ENCODE assay signal across 28 cellular contexts in the genomic region with DNA sequence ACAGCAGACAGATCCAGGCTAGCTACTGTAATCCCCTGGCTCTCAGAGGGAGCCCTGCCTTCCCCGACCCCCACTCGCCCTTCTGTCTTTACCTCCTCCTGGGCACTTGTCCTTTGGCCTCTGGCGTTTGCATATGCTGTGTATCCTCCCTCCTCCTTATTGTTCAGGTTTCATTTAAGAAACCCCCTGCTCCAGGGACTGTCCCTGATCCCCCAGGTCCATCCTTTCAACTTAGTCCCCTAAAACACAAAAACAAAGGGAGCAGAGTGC. TPM values are rescaled to one million over a fixed set of nuclear protein-coding genes. Genes with fewer than 3 reads are reported as not detected.
"Had no signal": no experiment of that assay in that cellular context is flagged by ENCODE, and none has a peak within 500 bp of the region (broad histone marks: within the 10 kb centered on the region; RNA-seq: fewer than 3 reads in every experiment).

No MANE protein-coding gene starts in this region.

- H3K9me3 Mint-ChIP-seq: activated naive CD4-positive, alpha-beta T cell treated with anti-CD3 and anti-CD28 coated beads for 36 hours; activated naive CD8-positive, alpha-beta T cell treated with anti-CD3 and anti-CD28 coated beads for 36 hours; activated T-helper 1 cell treated with anti-CD3 and anti-CD28 coated beads, Interleukin-12 subunit alpha, Interleukin-12 subunit beta, Interleukin-2, Interleukin-4 antibody, amounts not matched to agents 30 ng/mL and 10 ng/mL and 1 ng/mL, durations not matched to agents 14 hours and 24 hours and 36 hours; effector memory CD8-positive, alpha-beta T cell; type B pancreatic cell had no signal

- H3K4me1 ChIP-seq: body of pancreas, gastrocnemius medialis, uterus had no signal

- ATAC-seq: body of pancreas; effector memory CD8-positive, alpha-beta T cell; gastrocnemius medialis; left cardiac atrium; left ventricle myocardium superior; mucosa of descending colon; right cardiac atrium; stimulated activated naive CD8-positive, alpha-beta T cell treated with anti-CD3 and anti-CD28 coated beads, Interleukin-15, Interleukin-2, amounts not matched to agents 100 U/mL and 50 U/mL, for 24 hours; T-helper 17 cell had no signal

- H3K27ac Mint-ChIP-seq: activated naive CD4-positive, alpha-beta T cell treated with anti-CD3 and anti-CD28 coated beads for 36 hours; activated naive CD8-positive, alpha-beta T cell treated with anti-CD3 and anti-CD28 coated beads for 36 hours; activated T-helper 1 cell treated with anti-CD3 and anti-CD28 coated beads, Interleukin-12 subunit alpha, Interleukin-12 subunit beta, Interleukin-2, Interleukin-4 antibody, amounts not matched to agents 30 ng/mL and 10 ng/mL and 1 ng/mL, durations not matched to agents 14 hours and 24 hours and 36 hours; effector memory CD8-positive, alpha-beta T cell; T-helper 17 cell; type B pancreatic cell had no signal

- H3K4me3 ChIP-seq: adrenal gland, body of pancreas, gastrocnemius medialis, mucosa of descending colon, thoracic aorta, uterus had no signal

- DNase-seq: activated CD4-positive, alpha-beta T cell treated with anti-CD3 and anti-CD28 coated beads, Interleukin-2, amount 50 U/mL, for 4 hours; activated naive CD4-positive, alpha-beta T cell treated with anti-CD3 and anti-CD28 coated beads for 36 hours; activated naive CD8-positive, alpha-beta T cell treated with anti-CD3 and anti-CD28 coated beads for 36 hours; cerebellar nuclear complex; cortex of kidney; effector memory CD8-positive, alpha-beta T cell; erythroblast; gastrocnemius medialis; hippocampal formation; left cardiac atrium; occipital lobe; stimulated activated CD4-positive, alpha-beta T cell treated with anti-CD3 and anti-CD28 coated beads, Interleukin-12 subunit alpha, Interleukin-12 subunit beta, amount 100 ng/mL, for 4 hours; stimulated activated CD4-positive, alpha-beta T cell treated with anti-CD3 and anti-CD28 coated beads, Interleukin-4, amount 100 ng/mL, for 1 hour; stimulated activated naive CD8-positive, alpha-beta T cell treated with anti-CD3 and anti-CD28 coated beads, Interleukin-15, Interleukin-2, amounts not matched to agents 100 U/mL and 50 U/mL, for 24 hours; T-helper 17 cell; T1000; uterus had no signal

- H3K9me3 ChIP-seq: adrenal gland, body of pancreas, gastrocnemius medialis, mucosa of descending colon, thoracic aorta, uterus had no signal

- H3K4me1 Mint-ChIP-seq: activated naive CD8-positive, alpha-beta T cell treated with anti-CD3 and anti-CD28 coated beads for 36 hours; T-helper 17 cell had no signal

- H3K4me3 Mint-ChIP-seq: activated naive CD4-positive, alpha-beta T cell treated with anti-CD3 and anti-CD28 coated beads for 36 hours; activated naive CD8-positive, alpha-beta T cell treated with anti-CD3 and anti-CD28 coated beads for 36 hours; activated T-helper 1 cell treated with anti-CD3 and anti-CD28 coated beads, Interleukin-12 subunit alpha, Interleukin-12 subunit beta, Interleukin-2, Interleukin-4 antibody, amounts not matched to agents 30 ng/mL and 10 ng/mL and 1 ng/mL, durations not matched to agents 14 hours and 24 hours and 36 hours; effector memory CD8-positive, alpha-beta T cell; T-helper 17 cell; type B pancreatic cell had no signal

- H3K36me3 Mint-ChIP-seq: activated naive CD8-positive, alpha-beta T cell treated with anti-CD3 and anti-CD28 coated beads for 36 hours; type B pancreatic cell had no signal

- H3K27ac ChIP-seq: body of pancreas, gastrocnemius medialis, thoracic aorta, uterus had no signal

- H3K27me3 ChIP-seq: adrenal gland, body of pancreas, uterus had no signal

- H3K36me3 ChIP-seq: adrenal gland, gastrocnemius medialis, thoracic aorta, uterus had no signal

RNA-seq across cellular contexts. Expression of gene GRID1, which starts 25.7 kb away (rescaled TPM):
- total RNA-seq: activated naive CD4-positive, alpha-beta T cell treated with anti-CD3 and anti-CD28 coated beads for 36 hours; activated naive CD8-positive, alpha-beta T cell treated with anti-CD3 and anti-CD28 coated beads for 36 hours; activated T-helper 1 cell treated with anti-CD3 and anti-CD28 coated beads, Interleukin-12 subunit alpha, Interleukin-12 subunit beta, Interleukin-2, Interleukin-4 antibody, amounts not matched to agents 30 ng/mL and 10 ng/mL and 1 ng/mL, durations not matched to agents 14 hours and 24 hours and 36 hours; lung microvascular endothelial cell; myocyte; T-helper 17 cell had no signal
- polyA plus RNA-seq: aorta had no signal
